Comparison of ENCODE assay signal across 13 cellular contexts in genomic region chr7:911791-912480, GRCh38.
"Had no signal": no experiment of that assay in that cellular context is flagged by ENCODE, and none has a peak within 500 bp of the region (broad histone marks: within the 10 kb centered on the region; RNA-seq: fewer than 3 reads in every experiment).

No MANE protein-coding gene starts in this region.

- DNase-seq: activated CD4-positive, alpha-beta memory T cell treated with anti-CD3 and anti-CD28 coated beads, Interleukin-2, amount 10 ng/mL, durations not matched to agents 7 days and 5 days; activated CD4-positive, alpha-beta T cell treated with anti-CD3 and anti-CD28 coated beads for 1 hour; activated gamma-delta T cell; activated naive CD8-positive, alpha-beta T cell treated with anti-CD3 and anti-CD28 coated beads for 36 hours; activated T-cell treated with anti-CD3 and anti-CD28 coated beads, Interleukin-2, amount 50 U/mL, for 48 hours; effector CD4-positive, alpha-beta T cell; foreskin keratinocyte; heart left ventricle; stimulated activated CD4-positive, alpha-beta T cell treated with anti-CD3 and anti-CD28 coated beads, Interleukin-2, amount 100 ng/mL, for 48 hours; stimulated activated naive CD4-positive, alpha-beta T cell treated with Interleukin-2 at 50 U/mL for 16 hours had no signal

- ATAC-seq: foreskin keratinocyte, heart left ventricle, psoas muscle had no signal

- H3K27ac ChIP-seq: ascending aorta, foreskin keratinocyte, heart left ventricle, psoas muscle, thoracic aorta had no signal

- H3K27me3 Mint-ChIP-seq: activated naive CD8-positive, alpha-beta T cell treated with anti-CD3 and anti-CD28 coated beads for 36 hours had no signal

- H3K9me3 Mint-ChIP-seq: activated CD4-positive, alpha-beta memory T cell treated with anti-CD3 and anti-CD28 coated beads, Interleukin-2, amount 10 ng/mL, durations not matched to agents 7 days and 5 days; activated naive CD8-positive, alpha-beta T cell treated with anti-CD3 and anti-CD28 coated beads for 36 hours had no signal

- H3K27ac Mint-ChIP-seq: activated CD4-positive, alpha-beta memory T cell treated with anti-CD3 and anti-CD28 coated beads, Interleukin-2, amount 10 ng/mL, durations not matched to agents 7 days and 5 days; activated naive CD8-positive, alpha-beta T cell treated with anti-CD3 and anti-CD28 coated beads for 36 hours had no signal

- H3K4me3 Mint-ChIP-seq: activated CD4-positive, alpha-beta memory T cell treated with anti-CD3 and anti-CD28 coated beads, Interleukin-2, amount 10 ng/mL, durations not matched to agents 7 days and 5 days; activated naive CD8-positive, alpha-beta T cell treated with anti-CD3 and anti-CD28 coated beads for 36 hours had no signal

- H3K27me3 ChIP-seq: ascending aorta, heart left ventricle had no signal
